Comparison of ENCODE assay signal across 13 cellular contexts in genomic region chr14:102655154-102655553, GRCh38.
A peak's percentile ranks its signal among the peaks of the same experiment; 100 is the strongest.
DNase-seq lines count a peak whose midpoint lies in the region; ATAC-seq, FAIRE-seq and TF ChIP-seq lines count a peak whose summit lies in the region.
"Had no signal": no experiment of that assay in that cellular context is flagged by ENCODE, and none has a peak within 500 bp of the region (broad histone marks: within the 10 kb centered on the region; RNA-seq: fewer than 3 reads in every experiment).

No MANE protein-coding gene starts in this region.

- H3K9ac ChIP-seq in mammary epithelial cell (ENCODE audit: insufficient read depth, low read length): no peak overlapping the region

- H3K9me3 Mint-ChIP-seq in activated T-cell treated with anti-CD3 and anti-CD28 coated beads, Interleukin-2, amount 50 U/mL, for 4 hours: peaks cover 5% of the 10 kb centered on the region

- H3K4me3 ChIP-seq in A549 (no peak overlapping the region), mammary epithelial cell (replicated peaks in 1 of 3; ENCODE audit: insufficient read depth in 1 of 3, low read depth in 2 of 3, low read length in 3 of 3) (no peak overlapping the region), BE2C (ENCODE audit: low read depth, low read length) (no peak overlapping the region)

- dilution Hi-C loops in mammary epithelial cell (cut with HindIII; ENCODE audit: low sequenced_read_pairs): no loop called here

- peak overlapping the region; percentile 56 for H3K4me2 ChIP-seq in A549
- H3K4me2 ChIP-seq in mammary epithelial cell (ENCODE audit: insufficient read depth, low read depth, low read length): peak overlapping the region; percentile 60

- peaks cover 94% of the 10 kb centered on the region for H3K79me2 ChIP-seq in mammary epithelial cell (ENCODE audit: insufficient read depth, low read length)

- H3K4me1 Mint-ChIP-seq in activated T-cell treated with anti-CD3 and anti-CD28 coated beads, Interleukin-2, amount 50 U/mL, for 4 hours (ENCODE audit: low read depth): peaks cover 33% of the 10 kb centered on the region

- 79% methylated on average over 1 of the region's 1 CpG for WGBS in A549 (ENCODE audit: missing lambda C conversion rate)
- 86% methylated on average over 1 of the region's 1 CpG for WGBS in mammary epithelial cell (ENCODE audit: low coverage, missing lambda C conversion rate)

- TF ChIP-seq POLR2A in A549 (IDR thresholded peaks at IDR 0.05; ENCODE audit: low read length): no peak

- H3K4me3 Mint-ChIP-seq in activated T-cell treated with anti-CD3 and anti-CD28 coated beads, Interleukin-2, amount 50 U/mL, for 4 hours: no peak overlapping the region
- H3K4me3 Mint-ChIP-seq: dendritic cell treated with granulocyte-macrophage colony-stimulating factor and Interleukin-4, amounts not matched to agents 40 ng/mL and 50 ng/mL, for 4 days; naive B cell had no signal

- CTCF ChIA-PET in A549 (lab: Yijun Ruan, JAX) (interaction anchor here (0.6 to 3.2 kb wide), 11 partner anchors 9 to 130 kb away, joined by 3 to 20 read pairs (median 3); no protein-coding TSS in a partner anchor), mammary epithelial cell (lab: Charles Lee; ENCODE audit: low non-redundant PET) (interaction anchor here (0.5 kb wide), 1 partner anchor 61 kb away, joined by 6 read pairs; no protein-coding TSS in a partner anchor)

- H4K20me1 ChIP-seq in mammary epithelial cell (ENCODE audit: insufficient read depth, low read length): no peaks in the 10 kb centered on the region

- peaks cover 50% of the 10 kb centered on the region for H3K4me1 ChIP-seq in A549
- peaks cover 27% of the 10 kb centered on the region for H3K4me1 ChIP-seq in mammary epithelial cell (ENCODE audit: insufficient read depth, low read length)
- peaks cover 2% of the 10 kb centered on the region; the same call in 1 of the 2 replicates for H3K4me1 ChIP-seq in BE2C

- H3K27me3 Mint-ChIP-seq in activated T-cell treated with anti-CD3 and anti-CD28 coated beads, Interleukin-2, amount 50 U/mL, for 4 hours (ENCODE audit: low read depth): no peaks in the 10 kb centered on the region
- H3K27me3 Mint-ChIP-seq: dendritic cell treated with granulocyte-macrophage colony-stimulating factor and Interleukin-4, amounts not matched to agents 40 ng/mL and 50 ng/mL, for 4 days; naive B cell had no signal

- FAIRE-seq in A549 (lab: Jason Lieb, UNC): no peak

- TF ChIP-seq CTCF in A549 (IDR thresholded peaks at IDR 0.05): no peak
- TF ChIP-seq CTCF in mammary epithelial cell (conservative IDR thresholded peaks at IDR 0.05 in 1 of 2, IDR thresholded peaks at IDR 0.05 in 1 of 2; ENCODE audit: extremely low read depth in 1 of 2, insufficient read depth in 1 of 2, low read depth in 1 of 2, low read length in 2 of 2): no peak
- no peak for TF ChIP-seq CTCF in BE2C (IDR thresholded peaks at IDR 0.05; ENCODE audit: low read depth, low read length)

- no peak for TF ChIP-seq RAD21 in A549 (conservative IDR thresholded peaks at IDR 0.05 in 1 of 2, IDR thresholded peaks at IDR 0.05 in 1 of 2)

- H3K9me3 ChIP-seq in A549: no peaks in the 10 kb centered on the region
- no peaks in the 10 kb centered on the region for H3K9me3 ChIP-seq in mammary epithelial cell (replicated peaks; ENCODE audit: insufficient read depth, low read length)
- no peaks in the 10 kb centered on the region; the same call in 1 of the 2 replicates for H3K9me3 ChIP-seq in BE2C

- BruUV-seq in mammary epithelial cell (replicated peaks; lab: Mats Ljungman, UMichigan): no TSS peak

- intact Hi-C loops in mammary epithelial cell (cut with micrococcal nuclease): no loop called here

- no peaks in the 10 kb centered on the region for H3K36me3 ChIP-seq in mammary epithelial cell (ENCODE audit: insufficient read depth, low read length)
- no peaks in the 10 kb centered on the region for H3K36me3 ChIP-seq in BE2C

- H3K27me3 ChIP-seq in mammary epithelial cell (ENCODE audit: insufficient read depth, low read length): no peaks in the 10 kb centered on the region
- H3K27me3 ChIP-seq in BE2C: no peaks in the 10 kb centered on the region

- H3K27ac ChIP-seq in A549 (peak overlapping the region; percentile 52 to 75; a peak in 5 of 6 replicates), mammary epithelial cell (ENCODE audit: insufficient read depth, low read depth, low read length) (no peak overlapping the region)

- no peak for TF ChIP-seq EP300 in A549 (IDR thresholded peaks at IDR 0.05)

- H2AFZ ChIP-seq in mammary epithelial cell (ENCODE audit: low read depth, low read length): no peak overlapping the region

- ATAC-seq in A549 (peak in 1 of 2 experiments; percentile 72; a peak in 3 of 6 replicates), left lobe of liver (peak; percentile 36)
- no peak for ATAC-seq in activated T-cell treated with anti-CD3 and anti-CD28 coated beads, Interleukin-2, amount 50 U/mL, for 4 hours

- peaks cover 4% of the 10 kb centered on the region for H3K36me3 Mint-ChIP-seq in activated T-cell treated with anti-CD3 and anti-CD28 coated beads, Interleukin-2, amount 50 U/mL, for 4 hours (ENCODE audit: insufficient read depth)
- H3K36me3 Mint-ChIP-seq: naive B cell had no signal

- DNase-seq in A549 (ENCODE audit: low read depth in 1 of 2, low spot score in 1 of 2) (peak; percentile 30 to 51), HT1080 (ENCODE audit: low read depth) (peak; percentile 72), mammary epithelial cell (peak; percentile 52), left lobe of liver (ENCODE audit: low spot score) (no peak), BE2C (no peak), T-helper 9 cell (no peak)
- DNase-seq in central memory CD4-positive, alpha-beta T cell: no peak
- DNase-seq in activated T-cell treated with anti-CD3 and anti-CD28 coated beads, Interleukin-2, amount 50 U/mL, for 4 hours: no peak
- DNase-seq: MM.1S; naive B cell; NCI-H524 treated with DMSO at 0.1 percent for 48 hours; stimulated activated CD4-positive, alpha-beta T cell treated with anti-CD3 and anti-CD28 coated beads, Interleukin-12 subunit alpha, Interleukin-12 subunit beta, amount 100 ng/mL, for 4 hours had no signal

- POLR2A ChIA-PET in A549 (lab: Yijun Ruan, JAX): interaction anchor here (0.6 kb wide), 2 partner anchors 60 to 75 kb away, joined by 3 read pairs; no protein-coding TSS in a partner anchor

- in situ Hi-C loops in mammary epithelial cell (cut with MboI; ENCODE audit: low sequenced_read_pairs in 2 of 2): no loop called here

TF ChIP-seq in A549, 52 proteins besides CTCF, POLR2A, EP300 and RAD21:
- TF ChIP-seq, protein P1, sequence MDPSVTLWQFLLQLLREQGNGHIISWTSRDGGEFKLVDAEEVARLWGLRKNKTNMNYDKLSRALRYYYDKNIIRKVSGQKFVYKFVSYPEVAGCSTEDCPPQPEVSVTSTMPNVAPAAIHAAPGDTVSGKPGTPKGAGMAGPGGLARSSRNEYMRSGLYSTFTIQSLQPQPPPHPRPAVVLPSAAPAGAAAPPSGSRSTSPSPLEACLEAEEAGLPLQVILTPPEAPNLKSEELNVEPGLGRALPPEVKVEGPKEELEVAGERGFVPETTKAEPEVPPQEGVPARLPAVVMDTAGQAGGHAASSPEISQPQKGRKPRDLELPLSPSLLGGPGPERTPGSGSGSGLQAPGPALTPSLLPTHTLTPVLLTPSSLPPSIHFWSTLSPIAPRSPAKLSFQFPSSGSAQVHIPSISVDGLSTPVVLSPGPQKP (IDR thresholded peaks at IDR 0.05; ENCODE audit: low read depth, low read length): no peak
- TF ChIP-seq E2F6 (IDR thresholded peaks at IDR 0.05; ENCODE audit: borderline replicate concordance, low read depth) (no peak), FOSL2 (IDR thresholded peaks at IDR 0.05) (no peak), FOSL2 (CRISPR knock-in tag; IDR thresholded peaks at IDR 0.05) (peak; percentile 67), BHLHE40 (IDR thresholded peaks at IDR 0.05; ENCODE audit: low read depth, low read length) (no peak), RFX5 (IDR thresholded peaks at IDR 0.05) (no peak), RARB (CRISPR knock-in tag; IDR thresholded peaks at IDR 0.05) (no peak), HEYL (CRISPR knock-in tag; IDR thresholded peaks at IDR 0.05) (no peak)
- TF ChIP-seq, protein P2, sequence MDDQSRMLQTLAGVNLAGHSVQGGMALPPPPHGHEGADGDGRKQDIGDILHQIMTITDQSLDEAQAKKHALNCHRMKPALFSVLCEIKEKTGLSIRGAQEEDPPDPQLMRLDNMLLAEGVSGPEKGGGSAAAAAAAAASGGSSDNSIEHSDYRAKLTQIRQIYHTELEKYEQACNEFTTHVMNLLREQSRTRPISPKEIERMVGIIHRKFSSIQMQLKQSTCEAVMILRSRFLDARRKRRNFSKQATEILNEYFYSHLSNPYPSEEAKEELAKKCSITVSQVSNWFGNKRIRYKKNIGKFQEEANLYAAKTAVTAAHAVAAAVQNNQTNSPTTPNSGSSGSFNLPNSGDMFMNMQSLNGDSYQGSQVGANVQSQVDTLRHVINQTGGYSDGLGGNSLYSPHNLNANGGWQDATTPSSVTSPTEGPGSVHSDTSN (IDR thresholded peaks at IDR 0.05): no peak
TF ChIP-seq in A549: peak in this region for 1.

Comparison
In these comparisons a context has a peak if more than half of its experiments do, and no peak if none do; other contexts are left out.
1. DNase-seq: peak in A549 (2 of 2), HT1080 (single experiment) and mammary epithelial cell (single experiment); none in left lobe of liver (single experiment), BE2C (single experiment), central memory CD4-positive, alpha-beta T cell (single experiment), activated T-cell treated with anti-CD3 and anti-CD28 coated beads, Interleukin-2, amount 50 U/mL, for 4 hours (single experiment) and T-helper 9 cell (single experiment).